In genomic region chr4:148145475-148145874, GRCh38 we compare ENCODE assay signal across 28 cellular contexts.
"Had no signal": no experiment of that assay in that cellular context is flagged by ENCODE, and none has a peak within 500 bp of the region (broad histone marks: within the 10 kb centered on the region; RNA-seq: fewer than 3 reads in every experiment).

No MANE protein-coding gene starts in this region.

- ATAC-seq: activated CD8-positive, alpha-beta memory T cell treated with anti-CD3 and anti-CD28 coated beads, Interleukin-2, amount 10 ng/mL, durations not matched to agents 7 days and 5 days; activated CD8-positive, alpha-beta T cell treated with anti-CD3 and anti-CD28 coated beads, Interleukin-2, amount 10 ng/mL, durations not matched to agents 7 days and 5 days; activated naive CD8-positive, alpha-beta T cell treated with anti-CD3 and anti-CD28 coated beads, Interleukin-2, amount 50 U/mL, for 24 hours; body of pancreas; esophagus mucosa had no signal

- H3K4me1 Mint-ChIP-seq: activated CD8-positive, alpha-beta memory T cell treated with anti-CD3 and anti-CD28 coated beads, Interleukin-2, amount 10 ng/mL, durations not matched to agents 7 days and 5 days; activated naive CD8-positive, alpha-beta T cell treated with anti-CD3 and anti-CD28 coated beads for 36 hours; activated naive CD8-positive, alpha-beta T cell treated with anti-CD3 and anti-CD28 coated beads, Interleukin-2, amount 50 U/mL, for 24 hours had no signal

- DNase-seq: activated CD4-positive, alpha-beta memory T cell treated with anti-CD3 and anti-CD28 coated beads for 36 hours; activated CD4-positive, alpha-beta T cell treated with anti-CD3 and anti-CD28 coated beads for 1 hour; activated CD4-positive, alpha-beta T cell treated with anti-CD3 and anti-CD28 coated beads for 4 hours; activated CD4-positive, alpha-beta T cell treated with anti-CD3 and anti-CD28 coated beads, Interleukin-2, amount 50 U/mL, for 1 hour; activated CD8-positive, alpha-beta memory T cell treated with anti-CD3 and anti-CD28 coated beads, Interleukin-2, amount 10 ng/mL, durations not matched to agents 7 days and 5 days; activated CD8-positive, alpha-beta memory T cell treated with anti-CD3 and anti-CD28 coated beads, Interleukin-2, amount 50 U/mL, for 4 hours; activated CD8-positive, alpha-beta T cell treated with anti-CD3 and anti-CD28 coated beads, Interleukin-2, amount 10 ng/mL, durations not matched to agents 7 days and 5 days; activated effector memory CD4-positive, alpha-beta T cell treated with anti-CD3 and anti-CD28 coated beads, Interleukin-2, amount 50 U/mL, for 16 hours; activated naive CD4-positive, alpha-beta T cell treated with anti-CD3 and anti-CD28 coated beads for 36 hours; activated naive CD8-positive, alpha-beta T cell treated with anti-CD3 and anti-CD28 coated beads for 36 hours; activated naive CD8-positive, alpha-beta T cell treated with anti-CD3 and anti-CD28 coated beads, Interleukin-2, amount 50 U/mL, for 24 hours; activated T-cell treated with anti-CD3 and anti-CD28 coated beads, Interleukin-2, amount 50 U/mL, for 1 hour; activated T-cell treated with anti-CD3 and anti-CD28 coated beads, Interleukin-2, amount 50 U/mL, for 48 hours; adrenal gland; amygdala; aorta; body of pancreas; caudate nucleus; cerebellar nuclear complex; colonic mucosa; effector CD8-positive, alpha-beta T cell; foreskin fibroblast; head of caudate nucleus; T-helper 2 cell had no signal

- H3K4me3 Mint-ChIP-seq: activated CD4-positive, alpha-beta memory T cell treated with anti-CD3 and anti-CD28 coated beads for 36 hours; activated CD8-positive, alpha-beta memory T cell treated with anti-CD3 and anti-CD28 coated beads, Interleukin-2, amount 10 ng/mL, durations not matched to agents 7 days and 5 days; activated CD8-positive, alpha-beta T cell treated with anti-CD3 and anti-CD28 coated beads, Interleukin-2, amount 10 ng/mL, durations not matched to agents 7 days and 5 days; activated naive CD4-positive, alpha-beta T cell treated with anti-CD3 and anti-CD28 coated beads for 36 hours; activated naive CD4-positive, alpha-beta T cell treated with anti-CD3 and anti-CD28 coated beads, Interleukin-2, amount 50 U/mL, for 24 hours; activated naive CD8-positive, alpha-beta T cell treated with anti-CD3 and anti-CD28 coated beads for 36 hours; activated naive CD8-positive, alpha-beta T cell treated with anti-CD3 and anti-CD28 coated beads, Interleukin-2, amount 50 U/mL, for 24 hours; activated T-helper 1 cell treated with anti-CD3 and anti-CD28 coated beads, Interleukin-12 subunit alpha, Interleukin-12 subunit beta, Interleukin-2, Interleukin-4 antibody, amounts not matched to agents 30 ng/mL and 10 ng/mL and 1 ng/mL, durations not matched to agents 14 hours and 24 hours and 36 hours had no signal

- H3K4me3 ChIP-seq: adrenal gland, body of pancreas, colonic mucosa had no signal

- H3K9me3 ChIP-seq: adrenal gland, body of pancreas, colonic mucosa had no signal

- H3K36me3 Mint-ChIP-seq: activated CD8-positive, alpha-beta memory T cell treated with anti-CD3 and anti-CD28 coated beads, Interleukin-2, amount 10 ng/mL, durations not matched to agents 7 days and 5 days had no signal

- H3K36me3 ChIP-seq: adrenal gland, colonic mucosa had no signal

- H3K27me3 Mint-ChIP-seq: activated CD4-positive, alpha-beta memory T cell treated with anti-CD3 and anti-CD28 coated beads for 36 hours; activated CD8-positive, alpha-beta memory T cell treated with anti-CD3 and anti-CD28 coated beads, Interleukin-2, amount 10 ng/mL, durations not matched to agents 7 days and 5 days; activated naive CD4-positive, alpha-beta T cell treated with anti-CD3 and anti-CD28 coated beads, Interleukin-2, amount 50 U/mL, for 24 hours; activated naive CD8-positive, alpha-beta T cell treated with anti-CD3 and anti-CD28 coated beads for 36 hours; activated naive CD8-positive, alpha-beta T cell treated with anti-CD3 and anti-CD28 coated beads, Interleukin-2, amount 50 U/mL, for 24 hours had no signal

- H3K4me1 ChIP-seq: adrenal gland, body of pancreas, colonic mucosa had no signal

- H3K9me3 Mint-ChIP-seq: activated CD4-positive, alpha-beta memory T cell treated with anti-CD3 and anti-CD28 coated beads for 36 hours; activated naive CD4-positive, alpha-beta T cell treated with anti-CD3 and anti-CD28 coated beads for 36 hours; activated naive CD4-positive, alpha-beta T cell treated with anti-CD3 and anti-CD28 coated beads, Interleukin-2, amount 50 U/mL, for 24 hours; activated naive CD8-positive, alpha-beta T cell treated with anti-CD3 and anti-CD28 coated beads, Interleukin-2, amount 50 U/mL, for 24 hours; activated T-helper 1 cell treated with anti-CD3 and anti-CD28 coated beads, Interleukin-12 subunit alpha, Interleukin-12 subunit beta, Interleukin-2, Interleukin-4 antibody, amounts not matched to agents 30 ng/mL and 10 ng/mL and 1 ng/mL, durations not matched to agents 14 hours and 24 hours and 36 hours; activated T-helper 2 cell treated with anti-CD3 and anti-CD28 coated beads, Interferon-gamma antibody, Interleukin-2, Interleukin-4, amounts not matched to agents 10 μg/mL and 5 μg/mL and 100 μg/mL, durations not matched to agents 14 hours and 24 hours and 36 hours had no signal

- H3K27ac ChIP-seq: adrenal gland, body of pancreas, colonic mucosa had no signal

- H3K27ac Mint-ChIP-seq: activated CD4-positive, alpha-beta memory T cell treated with anti-CD3 and anti-CD28 coated beads for 36 hours; activated CD8-positive, alpha-beta memory T cell treated with anti-CD3 and anti-CD28 coated beads, Interleukin-2, amount 10 ng/mL, durations not matched to agents 7 days and 5 days; activated CD8-positive, alpha-beta T cell treated with anti-CD3 and anti-CD28 coated beads, Interleukin-2, amount 10 ng/mL, durations not matched to agents 7 days and 5 days; activated naive CD4-positive, alpha-beta T cell treated with anti-CD3 and anti-CD28 coated beads for 36 hours; activated naive CD4-positive, alpha-beta T cell treated with anti-CD3 and anti-CD28 coated beads, Interleukin-2, amount 50 U/mL, for 24 hours; activated naive CD8-positive, alpha-beta T cell treated with anti-CD3 and anti-CD28 coated beads for 36 hours; activated naive CD8-positive, alpha-beta T cell treated with anti-CD3 and anti-CD28 coated beads, Interleukin-2, amount 50 U/mL, for 24 hours; activated T-helper 1 cell treated with anti-CD3 and anti-CD28 coated beads, Interleukin-12 subunit alpha, Interleukin-12 subunit beta, Interleukin-2, Interleukin-4 antibody, amounts not matched to agents 30 ng/mL and 10 ng/mL and 1 ng/mL, durations not matched to agents 14 hours and 24 hours and 36 hours; activated T-helper 2 cell treated with anti-CD3 and anti-CD28 coated beads, Interferon-gamma antibody, Interleukin-2, Interleukin-4, amounts not matched to agents 10 μg/mL and 5 μg/mL and 100 μg/mL, durations not matched to agents 14 hours and 24 hours and 36 hours had no signal

- H3K27me3 ChIP-seq: adrenal gland, body of pancreas, colonic mucosa had no signal
